Comparison of ENCODE assay signal across 11 cellular contexts in genomic region chr20:62364911-62365736, GRCh38. TPM values are rescaled to one million over a fixed set of nuclear protein-coding genes. Genes with fewer than 3 reads are reported as not detected.
DNase-seq lines count a peak whose midpoint lies in the region; ATAC-seq and TF ChIP-seq lines count a peak whose summit lies in the region.
"Had no signal": no experiment of that assay in that cellular context is flagged by ENCODE, and none has a peak within 500 bp of the region (broad histone marks: within the 10 kb centered on the region; RNA-seq: fewer than 3 reads in every experiment).

No MANE protein-coding gene starts in this region.

- peaks cover 42% of the 10 kb centered on the region for H3K27me3 ChIP-seq in CD4-positive, alpha-beta T cell (ENCODE audit: control insufficient read depth, insufficient read depth, low read length)
- H3K27me3 ChIP-seq in cardiac muscle cell = no peaks in the 10 kb centered on the region

- POLR2A ChIA-PET in CD4-positive, alpha-beta T cell (lab: Charles Lee) = no interaction called here

- H3K4me3 Mint-ChIP-seq in CD4-positive, alpha-beta T cell = peak overlapping the region; percentile 34
- H3K4me3 Mint-ChIP-seq in T-helper 17 cell = peak overlapping the region; percentile 47
- peak overlapping the region; percentile 65 for H3K4me3 Mint-ChIP-seq in osteocyte (ENCODE audit: unreplicated experiment)

- ATAC-seq in CD4-positive, alpha-beta T cell (ENCODE audit: poor library complexity) = no peak
- no peak for ATAC-seq in T-helper 17 cell
- ATAC-seq in GM21526 (IDR thresholded peaks at IDR 0.05; ENCODE audit: low FRiP score, unreplicated experiment) = no peak
- ATAC-seq in HG02588 (IDR thresholded peaks at IDR 0.05; ENCODE audit: unreplicated experiment) = no peak

- DNase-seq in CD4-positive, alpha-beta T cell = no peak
- DNase-seq in T-helper 17 cell (peak in 1 of 3 donors; percentile 6), cardiac muscle cell (ENCODE audit: low read depth in 1 of 2, low spot score in 1 of 2) (no peak), osteocyte (ENCODE audit: extremely low spot score, unreplicated experiment) (no peak), NCI-H2029 (lab: John Stamatoyannopoulos, UW) (no peak)
- DNase-seq in activated CD4-positive, alpha-beta T cell treated with anti-CD3 and anti-CD28 coated beads for 48 hours = no peak
- DNase-seq: DMS153, hypothalamus, NCI-H1694 treated with DMSO at 0.1 percent for 48 hours had no signal

- no peaks in the 10 kb centered on the region for H3K9me3 Mint-ChIP-seq in CD4-positive, alpha-beta T cell
- H3K9me3 Mint-ChIP-seq in osteocyte (ENCODE audit: unreplicated experiment) = no peaks in the 10 kb centered on the region

- H3K27me3 Mint-ChIP-seq in CD4-positive, alpha-beta T cell = peaks cover 34% of the 10 kb centered on the region
- peaks cover 32% of the 10 kb centered on the region for H3K27me3 Mint-ChIP-seq in T-helper 17 cell
- no peaks in the 10 kb centered on the region for H3K27me3 Mint-ChIP-seq in osteocyte (ENCODE audit: unreplicated experiment)

- H3K4me3 ChIP-seq in cardiac muscle cell = peak overlapping the region; percentile 87

- H3K4me1 ChIP-seq in cardiac muscle cell (ENCODE audit: low read depth) = peaks cover 63% of the 10 kb centered on the region

- intact Hi-C loops in CD4-positive, alpha-beta T cell (cut with DNase I, micrococcal nuclease) = loop anchor here in 1 of 2 experiments (5.0 kb wide), 1 partner anchor 63 kb away; the partner anchor contains the start of gene ADRM1

- no peak overlapping the region for H3K27ac ChIP-seq in CD4-positive, alpha-beta T cell (ENCODE audit: low read depth, low read length)
- peak overlapping the region; percentile 85 for H3K27ac ChIP-seq in cardiac muscle cell

- CTCF ChIA-PET in CD4-positive, alpha-beta T cell (lab: Charles Lee) = no interaction called here

- TF ChIP-seq CTCF in CD4-positive, alpha-beta T cell (IDR thresholded peaks at IDR 0.05) = no peak
- TF ChIP-seq CTCF in cardiac muscle cell (IDR thresholded peaks at IDR 0.05; ENCODE audit: low read depth, low read length) (no peak), osteocyte (IDR thresholded peaks at IDR 0.05) (no peak)

- no peaks in the 10 kb centered on the region for H3K9me3 ChIP-seq in CD4-positive, alpha-beta T cell (ENCODE audit: control insufficient read depth, low read length)
- H3K9me3 ChIP-seq in T-helper 17 cell (ENCODE audit: control insufficient read depth, low read length, poor library complexity, severe bottlenecking) (no peaks in the 10 kb centered on the region), cardiac muscle cell (ENCODE audit: low read depth) (no peaks in the 10 kb centered on the region)

- peaks cover 4% of the 10 kb centered on the region for H3K4me1 Mint-ChIP-seq in CD4-positive, alpha-beta T cell (ENCODE audit: low read depth)
- H3K4me1 Mint-ChIP-seq in T-helper 17 cell (peaks cover 6% of the 10 kb centered on the region), osteocyte (ENCODE audit: unreplicated experiment) (peaks cover 56% of the 10 kb centered on the region)

- no peaks in the 10 kb centered on the region for H3K36me3 Mint-ChIP-seq in CD4-positive, alpha-beta T cell (ENCODE audit: low read depth)
- H3K36me3 Mint-ChIP-seq in T-helper 17 cell (ENCODE audit: low read depth) (no peaks in the 10 kb centered on the region), osteocyte (ENCODE audit: unreplicated experiment) (no peaks in the 10 kb centered on the region)

- H3K27ac Mint-ChIP-seq in CD4-positive, alpha-beta T cell = no peak overlapping the region
- H3K27ac Mint-ChIP-seq in T-helper 17 cell (no peak overlapping the region), osteocyte (ENCODE audit: unreplicated experiment) (no peak overlapping the region)

- H3K36me3 ChIP-seq in cardiac muscle cell = no peaks in the 10 kb centered on the region

RNA-seq across cellular contexts. Expression of gene LAMA5, which starts 2.0 kb away (rescaled TPM):
- under 1 TPM; 0.16 to 0.78 TPM for total RNA-seq in CD4-positive, alpha-beta T cell
- total RNA-seq in T-helper 17 cell = under 1 TPM; 0.50 to 0.72 TPM
- total RNA-seq in cardiac muscle cell = 103 and 162 TPM in 2 replicates
- 168 and 214 TPM in 2 replicates for polyA plus RNA-seq in cardiac muscle cell
- 201 and 204 TPM in 2 replicates for total RNA-seq in osteocyte

RNA-seq across cellular contexts. Expression of gene RPS21, which starts 21.8 kb away (rescaled TPM):
- total RNA-seq in CD4-positive, alpha-beta T cell = 1,000 to 10,000 TPM; 3,015 to 3,210 TPM
- total RNA-seq in T-helper 17 cell = 1,000 to 10,000 TPM; 2,821 to 2,836 TPM
- 839 and 997 TPM in 2 replicates for total RNA-seq in cardiac muscle cell
- polyA plus RNA-seq in cardiac muscle cell = 374 and 378 TPM in 2 replicates
- total RNA-seq in osteocyte = 1,013 and 1,039 TPM in 2 replicates

RNA-seq across cellular contexts. Expression of gene CABLES2, which starts 42.0 kb away (rescaled TPM):
- total RNA-seq in CD4-positive, alpha-beta T cell = 1 to 10 TPM; 4.4 TPM
- total RNA-seq in T-helper 17 cell (1 to 10 TPM; 4.5 to 5.6 TPM), cardiac muscle cell (15.5 and 17.9 TPM in 2 replicates), osteocyte (7.8 and 8.8 TPM in 2 replicates)
- 21.4 and 23.8 TPM in 2 replicates for polyA plus RNA-seq in cardiac muscle cell

Comparison
In these comparisons a context has a peak if more than half of its experiments do, and no peak if none do; other contexts are left out.
1. RNA of gene LAMA5, which starts 2.0 kb away (total RNA-seq): 201 to 204 TPM in osteocyte and 103 to 162 TPM in cardiac muscle cell; 0.16 to 0.78 TPM in CD4-positive, alpha-beta T cell and 0.50 to 0.72 TPM in T-helper 17 cell; every median in the first group is over 10 times any median in the second.
2. Peak in every context shown above with its lines, with median percentiles within 50 percentile points of each other: H3K4me3 Mint-ChIP-seq.